In genomic region chr2:99140860-99141109, GRCh38 we compare ENCODE assay signal across 2 cellular contexts.
TF ChIP-seq lines count a peak whose summit lies in the region.

No MANE protein-coding gene starts in this region.

TF ChIP-seq in HCT116, 20 proteins besides CTCF, POLR2A, EP300 and RAD21:
- TF ChIP-seq MAX (IDR thresholded peaks at IDR 0.05) (peak; percentile 15; the same call in 1 of the 2 replicates), ZFX (IDR thresholded peaks at IDR 0.05) (peak; percentile 22; the same call in 1 of the 2 replicates), SIN3A (IDR thresholded peaks at IDR 0.05; ENCODE audit: low read depth) (peak; percentile 89; the same call in 1 of the 2 replicates), ELF1 (IDR thresholded peaks at IDR 0.05; ENCODE audit: borderline replicate concordance, low read depth) (no peak), YY1 (IDR thresholded peaks at IDR 0.05; ENCODE audit: extremely low read depth, insufficient replicate concordance, low read depth, low read length) (no peak), EZH2 (IDR thresholded peaks at IDR 0.05) (no peak)

TF ChIP-seq in H1, 55 proteins besides CTCF, POLR2A, EP300 and RAD21:
- TF ChIP-seq RNF2 (IDR thresholded peaks at IDR 0.05; ENCODE audit: borderline replicate concordance, low read depth, low read length, missing control alignments, poor library complexity, severe bottlenecking) (no peak), RBBP5 (IDR thresholded peaks at IDR 0.05; ENCODE audit: borderline replicate concordance, low read depth, low read length) (0 out of 2 replicates have a peak, but pooled peaks have one; percentile 81), MAX (IDR thresholded peaks at IDR 0.05) (peak; percentile 79), USF2 (IDR thresholded peaks at IDR 0.05; ENCODE audit: low read length) (no peak), CTBP2 (IDR thresholded peaks at IDR 0.05; ENCODE audit: borderline replicate concordance, insufficient read depth, insufficient read length, low read length) (no peak), SIX5 (IDR thresholded peaks at IDR 0.05; ENCODE audit: low read depth, low read length) (no peak), SIN3A (conservative IDR thresholded peaks at IDR 0.05 in 1 of 2, IDR thresholded peaks at IDR 0.05 in 1 of 2; ENCODE audit: low read depth in 1 of 2, low read length in 2 of 2) (0 out of 4 replicates have a peak, but pooled peaks of 1 of the 2 experiments have one; percentile 24), KDM4A (IDR thresholded peaks at IDR 0.05; ENCODE audit: low read depth, low read length, severe bottlenecking) (peak; percentile 19)
